ENCODE assay signal across 30 cellular contexts in genomic region chr5:12284604-12285003, GRCh38.
"Had no signal": no experiment of that assay in that cellular context is flagged by ENCODE, and none has a peak within 500 bp of the region (broad histone marks: within the 10 kb centered on the region; RNA-seq: fewer than 3 reads in every experiment).

No MANE protein-coding gene starts in this region.

- H3K27ac ChIP-seq: epithelial cell of prostate, foreskin keratinocyte, gastroesophageal sphincter, heart left ventricle, hepatocyte, left lung, neural progenitor cell, parathyroid adenoma, right lobe of liver, thoracic aorta, tibial nerve, upper lobe of left lung, uterus had no signal

- H3K36me3 Mint-ChIP-seq: mesothelial cell of epicardium; naive B cell; natural killer cell treated with Interleukin-12 subunit alpha and Interleukin-12 subunit beta and Interleukin-15 and Interleukin-18, amount 100 ng/mL, for 72 hours; neural progenitor cell; stimulated activated naive B cell treated with anti-CD40 and anti-IgM and Interleukin-4, amounts not matched to agents 10 μg/mL and 1 μg/mL and 100 μg/mL, for 72 hours had no signal

- H3K36me3 ChIP-seq: gastroesophageal sphincter, heart left ventricle, left lung, neural progenitor cell, right lobe of liver, thoracic aorta, tibial nerve, upper lobe of left lung, uterus had no signal

- H3K4me3 ChIP-seq: gastroesophageal sphincter, heart left ventricle, hepatocyte, left lung, mucosa of descending colon, neural progenitor cell, right lobe of liver, thoracic aorta, tibial nerve, upper lobe of left lung, uterus had no signal

- ATAC-seq: esophagus mucosa; foreskin keratinocyte; gastroesophageal sphincter; heart left ventricle; left cardiac atrium; left lung; mucosa of descending colon; natural killer cell treated with Interleukin-12 subunit alpha and Interleukin-12 subunit beta and Interleukin-15 and Interleukin-18, amount 100 ng/mL, for 72 hours; stimulated activated naive B cell treated with anti-CD40 and anti-IgM and Interleukin-4, amounts not matched to agents 10 μg/mL and 1 μg/mL and 100 μg/mL, for 72 hours had no signal

- H3K4me1 ChIP-seq: foreskin keratinocyte, gastroesophageal sphincter, heart left ventricle, left lung, neural progenitor cell, parathyroid adenoma, right lobe of liver, tibial nerve, upper lobe of left lung, uterus had no signal

- H3K9me3 ChIP-seq: gastroesophageal sphincter, heart left ventricle, left lung, mucosa of descending colon, right lobe of liver, thoracic aorta, tibial nerve, upper lobe of left lung, uterus had no signal

- DNase-seq: effector CD8-positive, alpha-beta T cell; endodermal cell; foreskin keratinocyte; heart left ventricle; kidney; left cardiac atrium; left lung; mesenchymal stem cell; mucosa of descending colon; naive B cell; right lobe of liver; small intestine; stimulated activated CD4-positive, alpha-beta T cell treated with anti-CD3 and anti-CD28 coated beads, Interleukin-15, amount 100 ng/mL, for 24 hours; stimulated activated CD4-positive, alpha-beta T cell treated with anti-CD3 and anti-CD28 coated beads, Interleukin-2, amount 100 ng/mL, for 48 hours; stimulated activated naive B cell treated with anti-CD40 and anti-IgM and Interleukin-4, amounts not matched to agents 10 μg/mL and 1 μg/mL and 100 μg/mL, for 72 hours; upper lobe of left lung; uterus had no signal

- H3K27me3 ChIP-seq: foreskin keratinocyte, gastroesophageal sphincter, heart left ventricle, hepatocyte, left lung, neural progenitor cell, right lobe of liver, tibial nerve, upper lobe of left lung, uterus had no signal

- H3K9me3 Mint-ChIP-seq: dendritic cell treated with granulocyte-macrophage colony-stimulating factor and Interleukin-4, amounts not matched to agents 40 ng/mL and 50 ng/mL, for 4 days; endodermal cell; neural progenitor cell had no signal

- H3K27ac Mint-ChIP-seq: dendritic cell treated with granulocyte-macrophage colony-stimulating factor and Interleukin-4, amounts not matched to agents 40 ng/mL and 50 ng/mL, for 4 days; endodermal cell; mesothelial cell of epicardium; naive B cell; natural killer cell treated with Interleukin-12 subunit alpha and Interleukin-12 subunit beta and Interleukin-15 and Interleukin-18, amount 100 ng/mL, for 72 hours; neural progenitor cell; progenitor cell of endocrine pancreas; stimulated activated naive B cell treated with anti-CD40 and anti-IgM and Interleukin-4, amounts not matched to agents 10 μg/mL and 1 μg/mL and 100 μg/mL, for 72 hours; stimulated activated naive CD8-positive, alpha-beta T cell treated with anti-CD3 and anti-CD28 coated beads, Interleukin-15, Interleukin-2, amounts not matched to agents 100 ng/mL and 50 ng/mL, for 24 hours had no signal

- H3K4me1 Mint-ChIP-seq: endodermal cell; mesothelial cell of epicardium; naive B cell; neural progenitor cell; stimulated activated naive B cell treated with anti-CD40 and anti-IgM and Interleukin-4, amounts not matched to agents 10 μg/mL and 1 μg/mL and 100 μg/mL, for 72 hours had no signal

- H3K4me3 Mint-ChIP-seq: dendritic cell treated with granulocyte-macrophage colony-stimulating factor and Interleukin-4, amounts not matched to agents 40 ng/mL and 50 ng/mL, for 4 days; endodermal cell; mesothelial cell of epicardium; naive B cell; natural killer cell treated with Interleukin-12 subunit alpha and Interleukin-12 subunit beta and Interleukin-15 and Interleukin-18, amount 100 ng/mL, for 72 hours; neural progenitor cell; stimulated activated naive B cell treated with anti-CD40 and anti-IgM and Interleukin-4, amounts not matched to agents 10 μg/mL and 1 μg/mL and 100 μg/mL, for 72 hours; stimulated activated naive CD8-positive, alpha-beta T cell treated with anti-CD3 and anti-CD28 coated beads, Interleukin-15, Interleukin-2, amounts not matched to agents 100 ng/mL and 50 ng/mL, for 24 hours had no signal

- H3K27me3 Mint-ChIP-seq: dendritic cell treated with granulocyte-macrophage colony-stimulating factor and Interleukin-4, amounts not matched to agents 40 ng/mL and 50 ng/mL, for 4 days; naive B cell; natural killer cell treated with Interleukin-12 subunit alpha and Interleukin-12 subunit beta and Interleukin-15 and Interleukin-18, amount 100 ng/mL, for 72 hours; progenitor cell of endocrine pancreas; stimulated activated naive B cell treated with anti-CD40 and anti-IgM and Interleukin-4, amounts not matched to agents 10 μg/mL and 1 μg/mL and 100 μg/mL, for 72 hours; stimulated activated naive CD8-positive, alpha-beta T cell treated with anti-CD3 and anti-CD28 coated beads, Interleukin-15, Interleukin-2, amounts not matched to agents 100 ng/mL and 50 ng/mL, for 24 hours had no signal
